Comparison of ENCODE assay signal across 30 cellular contexts in the genomic region with DNA sequence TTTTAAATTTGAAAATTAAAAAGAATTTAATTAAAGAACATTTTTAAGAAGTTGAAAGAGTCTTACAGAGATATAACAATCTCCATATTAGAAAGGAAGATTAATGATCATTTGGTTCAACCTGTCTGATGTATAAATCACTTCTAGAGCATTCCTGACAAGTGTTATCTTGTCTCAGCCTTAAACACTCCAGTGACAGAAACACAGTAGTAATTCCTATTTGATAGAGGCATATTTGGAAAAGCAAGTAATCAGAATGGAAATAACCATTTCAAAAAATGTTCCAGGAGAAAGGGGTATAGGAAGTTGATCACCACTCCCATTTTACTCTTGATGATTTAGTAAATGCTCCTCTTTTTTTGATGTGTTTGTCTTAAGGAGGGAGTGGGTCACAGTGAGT.
"Had no signal": no experiment of that assay in that cellular context is flagged by ENCODE, and none has a peak within 500 bp of the region (broad histone marks: within the 10 kb centered on the region; RNA-seq: fewer than 3 reads in every experiment).

No MANE protein-coding gene starts in this region.

- H3K9me3 Mint-ChIP-seq: nephron, neural progenitor cell had no signal

- H3K27me3 ChIP-seq: heart right ventricle, hepatocyte, neural progenitor cell, neutrophil, stomach, tibial artery, upper lobe of right lung had no signal

- DNase-seq: heart right ventricle; islet precursor cell; kidney glomerular epithelial cell; left cardiac atrium; lower lobe of right lung; mammary epithelial cell; mesenchymal stem cell; naive thymus-derived CD8-positive, alpha-beta T cell; occipital lobe; psoas muscle; stimulated activated CD4-positive, alpha-beta T cell treated with anti-CD3 and anti-CD28 coated beads, Interleukin-12 subunit alpha, Interleukin-12 subunit beta, amount 100 ng/mL, for 4 hours; stimulated activated CD4-positive, alpha-beta T cell treated with anti-CD3 and anti-CD28 coated beads, Interleukin-15, amount 100 ng/mL, for 24 hours; stimulated activated CD4-positive, alpha-beta T cell treated with anti-CD3 and anti-CD28 coated beads, Interleukin-2, amount 100 ng/mL, for 24 hours; stimulated activated CD4-positive, alpha-beta T cell treated with anti-CD3 and anti-CD28 coated beads, Interleukin-4, amount 100 ng/mL, for 1 hour; stimulated activated naive B cell treated with anti-CD40 and anti-IgM and Interleukin-4, amounts not matched to agents 10 μg/mL and 1 μg/mL and 100 μg/mL, for 72 hours; stimulated activated naive CD8-positive, alpha-beta T cell treated with anti-CD3 and anti-CD28 coated beads, Interleukin-15, Interleukin-2, amounts not matched to agents 100 U/mL and 50 U/mL, for 24 hours; stomach; tibial artery; trophoblast cell; upper lobe of right lung had no signal

- H3K27ac ChIP-seq: heart right ventricle, hepatocyte, lower lobe of right lung, neural progenitor cell, neutrophil, parathyroid adenoma, psoas muscle, thoracic aorta, tibial artery, upper lobe of right lung had no signal

- H3K79me2 ChIP-seq: hepatocyte, parathyroid adenoma had no signal

- ATAC-seq: left lobe of liver; lower lobe of right lung; naive thymus-derived CD8-positive, alpha-beta T cell; psoas muscle; sciatic nerve; stimulated activated naive B cell treated with anti-CD40 and anti-IgM and Interleukin-4, amounts not matched to agents 10 μg/mL and 1 μg/mL and 100 μg/mL, for 72 hours; stimulated activated naive CD8-positive, alpha-beta T cell treated with anti-CD3 and anti-CD28 coated beads, Interleukin-15, Interleukin-2, amounts not matched to agents 100 U/mL and 50 U/mL, for 24 hours; upper lobe of right lung had no signal

- H3K4me2 ChIP-seq: hepatocyte, neural progenitor cell had no signal

- H3K4me1 Mint-ChIP-seq: naive thymus-derived CD8-positive, alpha-beta T cell; stimulated activated naive B cell treated with anti-CD40 and anti-IgM and Interleukin-4, amounts not matched to agents 10 μg/mL and 1 μg/mL and 100 μg/mL, for 72 hours had no signal

- H3K4me1 ChIP-seq: lower lobe of right lung, psoas muscle, tibial artery, upper lobe of right lung had no signal

- H3K36me3 ChIP-seq: heart right ventricle, lower lobe of right lung, neural progenitor cell, neutrophil, stomach, thoracic aorta, tibial artery, upper lobe of right lung had no signal

- H3K9me3 ChIP-seq: heart right ventricle, lower lobe of right lung, neutrophil, psoas muscle, stomach, thoracic aorta, tibial artery, upper lobe of right lung had no signal

- H2AFZ ChIP-seq: hepatocyte, neural progenitor cell, parathyroid adenoma had no signal

- H3K27ac Mint-ChIP-seq: naive thymus-derived CD8-positive, alpha-beta T cell; nephron; neural progenitor cell; stimulated activated naive B cell treated with anti-CD40 and anti-IgM and Interleukin-4, amounts not matched to agents 10 μg/mL and 1 μg/mL and 100 μg/mL, for 72 hours had no signal

- H3K4me3 ChIP-seq: heart right ventricle, hepatocyte, lower lobe of right lung, neural progenitor cell, psoas muscle, skin epidermis, stomach, thoracic aorta, tibial artery, upper lobe of right lung had no signal

- H3K9ac ChIP-seq: neural progenitor cell, parathyroid adenoma had no signal

- H3K4me3 Mint-ChIP-seq: naive thymus-derived CD8-positive, alpha-beta T cell; nephron; neural progenitor cell; stimulated activated naive B cell treated with anti-CD40 and anti-IgM and Interleukin-4, amounts not matched to agents 10 μg/mL and 1 μg/mL and 100 μg/mL, for 72 hours had no signal

- FAIRE-seq: urothelium cell line had no signal

- H3K36me3 Mint-ChIP-seq: naive thymus-derived CD8-positive, alpha-beta T cell; neural progenitor cell had no signal
